Comparison of ENCODE assay signal across 22 cellular contexts in genomic region chr6:613981-614380, GRCh38. TPM values are rescaled to one million over a fixed set of nuclear protein-coding genes. Genes with fewer than 3 reads are reported as not detected.
DNase-seq lines count a peak whose midpoint lies in the region; ATAC-seq and TF ChIP-seq lines count a peak whose summit lies in the region.
"Had no signal": no experiment of that assay in that cellular context is flagged by ENCODE, and none has a peak within 500 bp of the region (broad histone marks: within the 10 kb centered on the region; RNA-seq: fewer than 3 reads in every experiment).

No MANE protein-coding gene starts in this region.

- peaks cover 5% of the 10 kb centered on the region for H3K9me3 ChIP-seq in endodermal cell (ENCODE audit: control insufficient read depth, low read length)
- H3K9me3 ChIP-seq: A549; BLaER1 treated with 17β-estradiol and CSF1 and Interleukin-3, amounts not matched to agents 10 nM and 100 nM; Caco-2 had no signal

- H3K4me3 ChIP-seq in GM23338 (no peak overlapping the region), endodermal cell (ENCODE audit: low read length) (no peak overlapping the region)
- H3K4me3 ChIP-seq: A549; BLaER1 treated with 17β-estradiol and CSF1 and Interleukin-3, amounts not matched to agents 10 nM and 100 nM; GM12878 had no signal

- H3K27me3 Mint-ChIP-seq in GM23338 (ENCODE audit: insufficient read depth, low read depth, poor library complexity) (no peaks in the 10 kb centered on the region), endodermal cell (ENCODE audit: insufficient read depth) (no peaks in the 10 kb centered on the region), neural crest cell (ENCODE audit: low read depth) (no peaks in the 10 kb centered on the region)
- H3K27me3 Mint-ChIP-seq: B cell; CD4-positive, alpha-beta T cell had no signal

- H3K36me3 ChIP-seq in GM23338 (ENCODE audit: insufficient read depth): peaks cover 9% of the 10 kb centered on the region; the same call in 1 of the 2 replicates
- H3K36me3 ChIP-seq in endodermal cell (ENCODE audit: control insufficient read depth, insufficient read depth, low read length): peaks cover 25% of the 10 kb centered on the region

- H3K79me2 ChIP-seq in GM23338 (replicated peaks; ENCODE audit: insufficient read depth): no peaks in the 10 kb centered on the region

- no peaks in the 10 kb centered on the region for H4K20me1 ChIP-seq in GM23338 (replicated peaks; ENCODE audit: insufficient read depth)

- H3K4me1 Mint-ChIP-seq in GM23338 (no peaks in the 10 kb centered on the region; the same call in 2 of the 3 replicates), endodermal cell (peaks cover 20% of the 10 kb centered on the region), neural crest cell (peaks cover 5% of the 10 kb centered on the region)

- ATAC-seq in GM23338 (no peak), HG02852 (IDR thresholded peaks at IDR 0.05; ENCODE audit: unreplicated experiment) (no peak)
- ATAC-seq: A549; CD8-positive, alpha-beta T cell; GM12878 had no signal

- DNase-seq in GM23338 (ENCODE audit: low spot score): no peak
- no peak for DNase-seq in endodermal cell
- DNase-seq in neural crest cell (ENCODE audit: low read depth, low spot score): no peak
- no peak for DNase-seq in DMS153 treated with DMSO at 0.1 percent for 48 hours (lab: John Stamatoyannopoulos, UW; ENCODE audit: unreplicated experiment)
- DNase-seq: AML-193; Caco-2; Calu3; CD4-positive, alpha-beta T cell; CD8-positive, alpha-beta T cell; DMS53; DMS79; DND-41; EL; GDM1 had no signal

- H3K27ac ChIP-seq in GM23338 (ENCODE audit: low read depth) (no peak overlapping the region), endodermal cell (ENCODE audit: low read depth, low read length) (no peak overlapping the region)
- H3K27ac ChIP-seq: 22Rv1; A549; BLaER1 treated with 17β-estradiol and CSF1 and Interleukin-3, amounts not matched to agents 10 nM and 100 nM; C4-2B had no signal

- H3F3A ChIP-seq in GM23338 (replicated peaks; ENCODE audit: low read depth): no peaks in the 10 kb centered on the region

- H3K4me2 ChIP-seq in GM23338: no peak overlapping the region
- H3K4me2 ChIP-seq: A549; BLaER1 treated with 17β-estradiol and CSF1 and Interleukin-3, amounts not matched to agents 10 nM and 100 nM had no signal

- H3K36me3 Mint-ChIP-seq in GM23338 (ENCODE audit: low read depth): peaks cover 28% of the 10 kb centered on the region
- H3K36me3 Mint-ChIP-seq in endodermal cell (ENCODE audit: low read depth): peaks cover 30% of the 10 kb centered on the region
- H3K36me3 Mint-ChIP-seq in neural crest cell (ENCODE audit: low read depth): peaks cover 14% of the 10 kb centered on the region

- H3K27ac Mint-ChIP-seq in GM23338: peak overlapping the region; percentile 32; the same call in 1 of the 2 replicates
- peak overlapping the region; percentile 86 for H3K27ac Mint-ChIP-seq in endodermal cell
- H3K27ac Mint-ChIP-seq in neural crest cell (ENCODE audit: unreplicated experiment): peak overlapping the region; percentile 62
- H3K27ac Mint-ChIP-seq: B cell; CD4-positive, alpha-beta T cell; CD8-positive, alpha-beta T cell had no signal

- whole genome bisulfite sequencing in endodermal cell (ENCODE audit: insufficient coverage in 1 of 2, insufficient read length in 1 of 2), 2 experiments: 73 to 95% methylated on average over 5 to 7 of the region's 7 CpGs

- TF ChIP-seq CTCF in GM23338 (conservative IDR thresholded peaks at IDR 0.05; ENCODE audit: low read depth in 2 of 2): no peak
- no peak for TF ChIP-seq CTCF in endodermal cell (conservative IDR thresholded peaks at IDR 0.05)
- TF ChIP-seq CTCF in neural crest cell (conservative IDR thresholded peaks at IDR 0.05): no peak

- H3K4me1 ChIP-seq in GM23338 (ENCODE audit: insufficient read depth) (no peaks in the 10 kb centered on the region), endodermal cell (ENCODE audit: control insufficient read depth, insufficient read depth, low read length) (peaks cover 9% of the 10 kb centered on the region)
- H3K4me1 ChIP-seq: A549 had no signal

- H3K4me3 Mint-ChIP-seq in GM23338: no peak overlapping the region
- H3K4me3 Mint-ChIP-seq in endodermal cell: no peak overlapping the region
- H3K4me3 Mint-ChIP-seq in neural crest cell: no peak overlapping the region
- H3K4me3 Mint-ChIP-seq: B cell; CD4-positive, alpha-beta T cell; CD8-positive, alpha-beta T cell had no signal

- H3K9me2 ChIP-seq in GM23338 (ENCODE audit: insufficient read depth): no peaks in the 10 kb centered on the region

- H2AFZ ChIP-seq in GM23338: no peak overlapping the region

- H3K27me3 ChIP-seq in GM23338 (ENCODE audit: insufficient read depth) (no peaks in the 10 kb centered on the region), endodermal cell (ENCODE audit: control insufficient read depth, insufficient read depth, low read length, poor library complexity, severe bottlenecking) (no peaks in the 10 kb centered on the region)
- H3K27me3 ChIP-seq: BLaER1 treated with 17β-estradiol and CSF1 and Interleukin-3, amounts not matched to agents 10 nM and 100 nM had no signal

- H3K9me3 Mint-ChIP-seq in GM23338 (no peaks in the 10 kb centered on the region; the same call in 2 of the 3 replicates), endodermal cell (peaks cover 6% of the 10 kb centered on the region), neural crest cell (no peaks in the 10 kb centered on the region)
- H3K9me3 Mint-ChIP-seq: CD4-positive, alpha-beta T cell; CD8-positive, alpha-beta T cell had no signal

- H3K9ac ChIP-seq in endodermal cell (ENCODE audit: extremely low read depth, low read length, poor library complexity, severe bottlenecking): no peak overlapping the region
- H3K9ac ChIP-seq: BLaER1 treated with 17β-estradiol and CSF1 and Interleukin-3, amounts not matched to agents 10 nM and 100 nM had no signal

TF ChIP-seq in GM23338, 12 proteins besides CTCF, POLR2A, EP300 and RAD21 (continues in another document):
- TF ChIP-seq REST (IDR thresholded peaks at IDR 0.05; ENCODE audit: unreplicated experiment) (no peak), ETS1 (IDR thresholded peaks at IDR 0.05) (no peak)

RNA-seq across cellular contexts. Expression of gene HUS1B, which starts 42.9 kb away (rescaled TPM):
- 3.9 and 7.0 TPM in 2 replicates for total RNA-seq in GM23338 (2014; rRNA removed; shearing (Covaris generic))
- polyA plus RNA-seq in GM23338 (2016; fragmentation: Nextera tagmentation; extraction: Ambion mirVana): 0.94 and 1.3 TPM in 2 replicates
- total RNA-seq in endodermal cell: 1 to 10 TPM; 1.0 to 1.1 TPM
- polyA plus RNA-seq in endodermal cell (2013, experiment 1 of 2): not detected
- not detected for polyA plus RNA-seq in endodermal cell (2013, experiment 2 of 2)
- total RNA-seq in neural crest cell: 0.40 and 0.59 TPM in 2 replicates
- total RNA-seq: G401 had no signal

Comparison
In these comparisons a context has a peak if more than half of its experiments do, and no peak if none do; other contexts are left out.
1. H3K27ac Mint-ChIP-seq: peak in every context shown above with its lines; median percentile 86 in endodermal cell; 62 in neural crest cell; 32 in GM23338.